24 cellular contexts compared by ENCODE assay signal in the genomic region with DNA sequence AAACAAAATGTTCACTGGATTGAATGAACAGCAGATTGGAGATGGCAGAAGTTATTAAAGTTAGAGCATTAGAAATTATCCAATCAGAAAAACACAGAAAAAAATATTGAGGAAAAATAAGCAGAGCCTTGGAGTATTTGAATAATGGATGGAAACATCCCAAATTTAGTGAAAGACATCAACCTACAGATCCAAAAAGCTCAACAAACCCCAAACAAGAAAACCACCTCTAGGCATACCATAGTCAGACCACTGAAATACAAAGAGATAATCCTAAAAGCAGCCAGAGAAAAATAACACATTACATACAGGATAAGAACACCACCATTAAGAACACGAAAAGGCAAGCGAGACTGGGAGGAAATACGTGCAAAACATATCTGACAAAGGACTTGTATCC.
"Had no signal": no experiment of that assay in that cellular context is flagged by ENCODE, and none has a peak within 500 bp of the region (broad histone marks: within the 10 kb centered on the region; RNA-seq: fewer than 3 reads in every experiment).

No MANE protein-coding gene starts in this region.

- DNase-seq: IMR-90, MG63, NCI-H1092, NCI-H1105 treated with DMSO at 0.1 percent for 48 hours, NCI-H1417 treated with DMSO at 0.1 percent for 48 hours, NCI-H146, NCI-H1694 treated with DMSO at 0.1 percent for 48 hours, NCI-H1930, NCI-H2081 treated with DMSO at 0.1 percent for 48 hours, NCI-H2171, NCI-H226, NCI-H446, NCI-H510A, NCI-H524 treated with DMSO at 0.1 percent for 48 hours, NCI-H69, NCI-H774, Right ventricle myocardium superior, RPMI8226, SIG-M5 had no signal

- H3K9ac ChIP-seq: KMS-11 had no signal

- FAIRE-seq: HepG2, RCC 7860 had no signal

- ATAC-seq: HepG2 had no signal

- H3K9me3 ChIP-seq: SJSA1 had no signal

- H3K27ac ChIP-seq: KMS-11, SJSA1, SK-N-MC had no signal

- H3K27me3 ChIP-seq: MG63, SJSA1 had no signal

- H3K4me3 ChIP-seq: MG63, SJSA1, SK-N-MC had no signal

- H3K4me2 ChIP-seq: KMS-11 had no signal
